ENCODE assay signal across 8 cellular contexts in genomic region chr6:106339334-106340029, GRCh38. TPM values are rescaled to one million over a fixed set of nuclear protein-coding genes. Genes with fewer than 3 reads are reported as not detected.
DNase-seq lines count a peak whose midpoint lies in the region; ATAC-seq and TF ChIP-seq lines count a peak whose summit lies in the region.

No MANE protein-coding gene starts in this region.

- H4K20me1 ChIP-seq in SU-DHL-6 (ENCODE audit: low read depth, low read length): no peaks in the 10 kb centered on the region

- no peaks in the 10 kb centered on the region for H3K4me1 ChIP-seq in CD4-positive, CD25-positive, alpha-beta regulatory T cell (ENCODE audit: control insufficient read depth, insufficient read depth, low read length, poor library complexity, severe bottlenecking)

- peaks cover 0 to 3% (median 1%) of the 10 kb centered on the region in 4 donors for H3K4me1 Mint-ChIP-seq in CD4-positive, CD25-positive, alpha-beta regulatory T cell

- H3K79me2 ChIP-seq in SU-DHL-6 (ENCODE audit: insufficient read depth, low read length): no peaks in the 10 kb centered on the region

- DNase-seq in CD4-positive, CD25-positive, alpha-beta regulatory T cell: peak; percentile 13 to 57 (median 44)
- peak; percentile 64 for DNase-seq in MV-4-11 (lab: John Stamatoyannopoulos, UW)
- peak; percentile 42 for DNase-seq in astrocyte of the cerebellum (ENCODE audit: low read depth)
- DNase-seq in hepatic stellate cell (ENCODE audit: low spot score): peak; percentile 80
- DNase-seq in skeletal muscle cell (ENCODE audit: low read depth): peak; percentile 32

- H3K27ac Mint-ChIP-seq in CD4-positive, CD25-positive, alpha-beta regulatory T cell: no peak overlapping the region

- H3K9me3 ChIP-seq in CD4-positive, CD25-positive, alpha-beta regulatory T cell (ENCODE audit: control insufficient read depth in 2 of 2, low read length in 2 of 2): no peaks in the 10 kb centered on the region
- H3K9me3 ChIP-seq in SU-DHL-6 (ENCODE audit: insufficient read depth, low read length): no peaks in the 10 kb centered on the region

- TF ChIP-seq CTCF in SU-DHL-6 (IDR thresholded peaks at IDR 0.05; ENCODE audit: insufficient read depth, low read length, poor library complexity, severe bottlenecking) (peak; percentile 58), astrocyte of the cerebellum (IDR thresholded peaks at IDR 0.05; ENCODE audit: low read depth, low read length, missing control alignments) (peak; percentile 88)

- peak; percentile 76 to 80 for ATAC-seq in CD4-positive, CD25-positive, alpha-beta regulatory T cell (ENCODE audit: low read depth in 2 of 2)
- ATAC-seq in GM21367 (IDR thresholded peaks at IDR 0.05; ENCODE audit: unreplicated experiment): peak; percentile 80
- no peak for ATAC-seq in HG03039 (IDR thresholded peaks at IDR 0.05; ENCODE audit: unreplicated experiment)

- H3K4me3 ChIP-seq in CD4-positive, CD25-positive, alpha-beta regulatory T cell (ENCODE audit: low read depth, low read length): peak overlapping the region; percentile 35
- H3K4me3 ChIP-seq in SU-DHL-6 (ENCODE audit: insufficient read depth, low read length, poor library complexity, severe bottlenecking) (no peak overlapping the region), astrocyte of the cerebellum (ENCODE audit: low read depth, low read length) (no peak overlapping the region), skeletal muscle cell (ENCODE audit: low read depth, low read length) (no peak overlapping the region)

- H3K9me3 Mint-ChIP-seq in CD4-positive, CD25-positive, alpha-beta regulatory T cell: peaks cover 0 to 2% (median 0%) of the 10 kb centered on the region in 7 donors

- H3K36me3 Mint-ChIP-seq in CD4-positive, CD25-positive, alpha-beta regulatory T cell: no peaks in the 10 kb centered on the region

- no peak overlapping the region for H3K27ac ChIP-seq in CD4-positive, CD25-positive, alpha-beta regulatory T cell (ENCODE audit: insufficient read depth, low read length, poor library complexity, severe bottlenecking)
- H3K27ac ChIP-seq in SU-DHL-6 (ENCODE audit: low read depth, low read length): no peak overlapping the region

- H3F3A ChIP-seq in SU-DHL-6 (ENCODE audit: insufficient read depth): no peaks in the 10 kb centered on the region

- peaks cover 21% of the 10 kb centered on the region for H3K27me3 ChIP-seq in CD4-positive, CD25-positive, alpha-beta regulatory T cell (ENCODE audit: control insufficient read depth, insufficient read depth, low read length)
- H3K27me3 ChIP-seq in SU-DHL-6 (ENCODE audit: low read length): no peaks in the 10 kb centered on the region

- H3K4me3 Mint-ChIP-seq in CD4-positive, CD25-positive, alpha-beta regulatory T cell: no peak overlapping the region

- peaks cover 31% of the 10 kb centered on the region for H3K27me3 Mint-ChIP-seq in CD4-positive, CD25-positive, alpha-beta regulatory T cell

- in situ Hi-C loops in astrocyte of the cerebellum (cut with HindIII; ENCODE audit: low sequenced_read_pairs): no loop called here

- H3K36me3 ChIP-seq in CD4-positive, CD25-positive, alpha-beta regulatory T cell (ENCODE audit: control insufficient read depth, insufficient read depth, low read length): no peaks in the 10 kb centered on the region
- H3K36me3 ChIP-seq in SU-DHL-6 (ENCODE audit: low read length): no peaks in the 10 kb centered on the region

- H3K4me2 ChIP-seq in SU-DHL-6 (ENCODE audit: low read depth, low read length, poor library complexity, severe bottlenecking): peak overlapping the region; percentile 34

- no peaks in the 10 kb centered on the region for H3K9me2 ChIP-seq in SU-DHL-6 (replicated peaks; ENCODE audit: insufficient read depth, low read length)

- H3K9ac ChIP-seq in SU-DHL-6 (ENCODE audit: low read length): no peak overlapping the region

- H2AFZ ChIP-seq in SU-DHL-6 (ENCODE audit: low read depth, low read length, severe bottlenecking): peak overlapping the region; percentile 91

RNA-seq across cellular contexts. Expression of gene ATG5, which starts 13.9 kb away (rescaled TPM):
- total RNA-seq in CD4-positive, CD25-positive, alpha-beta regulatory T cell: 35.1 TPM
- 10 to 100 TPM; 42.8 to 49.6 (median 47.7) TPM for polyA plus RNA-seq in CD4-positive, CD25-positive, alpha-beta regulatory T cell

RNA-seq across cellular contexts. Expression of gene CRYBG1, which starts 21.0 kb away (rescaled TPM):
- total RNA-seq in CD4-positive, CD25-positive, alpha-beta regulatory T cell: 83.8 TPM
- polyA plus RNA-seq in CD4-positive, CD25-positive, alpha-beta regulatory T cell: 10 to 100 TPM; 16.4 to 20.3 (median 18.2) TPM
